In the genomic region with DNA sequence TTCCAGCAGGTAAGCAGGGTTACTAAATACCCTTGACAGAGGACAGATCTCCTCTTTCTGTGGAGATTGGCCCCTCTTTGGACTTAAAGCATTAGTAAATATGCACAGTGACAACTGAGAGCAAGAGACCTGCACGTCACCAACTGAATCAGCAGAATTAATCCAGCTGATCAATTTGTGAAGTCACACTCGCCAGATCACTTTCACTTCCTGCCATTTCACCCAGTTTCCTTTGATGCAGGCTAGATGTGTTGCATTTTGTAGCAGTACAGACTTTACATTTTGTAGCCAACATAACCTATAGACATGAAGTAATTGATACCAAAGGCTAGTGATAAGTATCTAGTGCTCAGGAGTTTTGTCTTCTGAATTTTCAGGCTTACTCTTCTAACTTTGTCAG, we compare ENCODE assay signal across 16 cellular contexts. TPM values are rescaled to one million over a fixed set of nuclear protein-coding genes. Genes with fewer than 3 reads are reported as not detected.
DNase-seq lines count a peak whose midpoint lies in the region; ATAC-seq and TF ChIP-seq lines count a peak whose summit lies in the region.
"Had no signal": no experiment of that assay in that cellular context is flagged by ENCODE, and none has a peak within 500 bp of the region (broad histone marks: within the 10 kb centered on the region; RNA-seq: fewer than 3 reads in every experiment).

No MANE protein-coding gene starts in this region.

- H3K27me3 Mint-ChIP-seq in natural killer cell (ENCODE audit: low read depth in 2 of 2): no peaks in the 10 kb centered on the region

- no peaks in the 10 kb centered on the region for H3K9me3 Mint-ChIP-seq in natural killer cell

- H3K4me3 Mint-ChIP-seq in natural killer cell: peak overlapping the region; percentile 72
- H3K4me3 Mint-ChIP-seq: CD4-positive, alpha-beta memory T cell had no signal

- in situ Hi-C loops in GM13977 (cut with MboI; ENCODE audit: low pct_unique_long_range_greater_than_20kb, low sequenced_read_pairs, unreplicated experiment): no loop called here

- TF ChIP-seq CTCF in natural killer cell (IDR thresholded peaks at IDR 0.05) (no peak), GM13977 (IDR thresholded peaks at IDR 0.05; ENCODE audit: extremely low read depth, insufficient read depth, missing control alignments) (no peak)

- peak; percentile 57 for ATAC-seq in GM18867 (IDR thresholded peaks at IDR 0.05; ENCODE audit: unreplicated experiment)
- peak; percentile 58 to 79 (median 79) for ATAC-seq in natural killer cell
- ATAC-seq in HG03196 (IDR thresholded peaks at IDR 0.05; ENCODE audit: unreplicated experiment): no peak
- no peak for ATAC-seq in stimulated activated naive CD8-positive, alpha-beta T cell treated with anti-CD3 and anti-CD28 coated beads, Interleukin-15, Interleukin-2, amounts not matched to agents 100 U/mL and 50 U/mL, for 24 hours

- H3K27ac Mint-ChIP-seq in natural killer cell: peak overlapping the region; percentile 54 to 79
- H3K27ac Mint-ChIP-seq: CD4-positive, alpha-beta memory T cell had no signal

- peaks cover 49 to 50% of the 10 kb centered on the region in 2 donors for H3K4me1 Mint-ChIP-seq in natural killer cell

- intact Hi-C loops in natural killer cell (cut with micrococcal nuclease): no loop called here

- H3K36me3 Mint-ChIP-seq in natural killer cell: peaks cover 9% of the 10 kb centered on the region
- H3K36me3 Mint-ChIP-seq: CD4-positive, alpha-beta memory T cell had no signal

- peak; percentile 14 for DNase-seq in NCI-H1436 (lab: John Stamatoyannopoulos, UW)
- no peak for DNase-seq in NCI-H1436 treated with DMSO at 0.1 percent for 48 hours (lab: John Stamatoyannopoulos, UW)
- DNase-seq in NOMO-1 treated with dmso at 0.1 percent for 144 hours (lab: John Stamatoyannopoulos, UW; ENCODE audit: unreplicated experiment): peak; percentile 15
- no peak for DNase-seq in natural killer cell
- DNase-seq in stimulated activated naive CD8-positive, alpha-beta T cell treated with anti-CD3 and anti-CD28 coated beads, Interleukin-15, Interleukin-2, amounts not matched to agents 100 U/mL and 50 U/mL, for 24 hours: no peak
- DNase-seq in GM13977 (ENCODE audit: low spot score): no peak
- DNase-seq: 8988T; BE2C; CD4-positive, alpha-beta memory T cell; GOT3; MM.1S; NCI-H2029 treated with DMSO at 0.1 percent for 48 hours; NCI-H2171 treated with DMSO at 0.1 percent for 48 hours; SJCRH30 had no signal

RNA-seq across cellular contexts. Expression of gene SYNE1, which starts 11.9 kb away (rescaled TPM):
- 100 to 1,000 TPM; 489 to 570 (median 498) TPM for total RNA-seq in natural killer cell

Comparison
In these comparisons a context has a peak if more than half of its experiments do, and no peak if none do; other contexts are left out.
1. DNase-seq: peak in NCI-H1436 (single experiment) and NOMO-1 treated with dmso at 0.1 percent for 144 hours (single experiment); none in NCI-H1436 treated with DMSO at 0.1 percent for 48 hours (single experiment), natural killer cell (single experiment), stimulated activated naive CD8-positive, alpha-beta T cell treated with anti-CD3 and anti-CD28 coated beads, Interleukin-15, Interleukin-2, amounts not matched to agents 100 U/mL and 50 U/mL, for 24 hours (single experiment) and GM13977 (single experiment).
2. ATAC-seq: peak in GM18867 (single experiment) and natural killer cell (3 of 3); none in HG03196 (single experiment) and stimulated activated naive CD8-positive, alpha-beta T cell treated with anti-CD3 and anti-CD28 coated beads, Interleukin-15, Interleukin-2, amounts not matched to agents 100 U/mL and 50 U/mL, for 24 hours (single experiment).